Comparison of ENCODE assay signal across 8 cellular contexts in the genomic region with DNA sequence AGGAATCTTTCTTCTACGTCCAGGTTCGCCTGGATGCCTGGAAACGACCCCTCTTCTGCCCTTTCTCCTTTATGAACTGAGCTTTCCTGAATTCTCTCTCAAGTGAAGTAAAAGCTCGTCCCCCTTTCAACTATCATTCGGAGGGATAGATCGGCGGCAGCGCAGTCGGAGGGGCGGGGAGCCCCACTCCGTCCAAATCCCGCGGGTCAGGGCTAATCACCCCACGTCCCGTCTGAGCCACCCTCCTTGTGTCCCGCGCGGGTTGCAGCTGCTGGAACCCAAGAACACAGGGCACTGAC. TPM values are rescaled to one million over a fixed set of nuclear protein-coding genes. Genes with fewer than 3 reads are reported as not detected.
DNase-seq lines count a peak whose midpoint lies in the region; ATAC-seq and TF ChIP-seq lines count a peak whose summit lies in the region.

No MANE protein-coding gene starts in this region.

- H3K36me3 ChIP-seq in GM23248 (ENCODE audit: low read depth) (no peaks in the 10 kb centered on the region), gastrocnemius medialis (no peaks in the 10 kb centered on the region)

- no peaks in the 10 kb centered on the region for H3K27me3 ChIP-seq in GM23248 (replicated peaks; ENCODE audit: insufficient read depth)
- H3K27me3 ChIP-seq in gastrocnemius medialis: no peaks in the 10 kb centered on the region

- peak overlapping the region; percentile 90 for H3K9ac ChIP-seq in GM23248

- H3K4me3 Mint-ChIP-seq in T-helper 17 cell: peak overlapping the region; percentile 96

- in situ Hi-C loops in ACHN (cut with HindIII; ENCODE audit: low pct_ligation_motif_present, low pct_unique_long_range_greater_than_20kb, low sequenced_read_pairs): no loop called here
- in situ Hi-C loops in GM23248 (cut with MboI): no loop called here
- in situ Hi-C loops in gastrocnemius medialis (cut with MboI; ENCODE audit: low sequenced_read_pairs in 4 of 4): no loop called here
- in situ Hi-C loops in GM13976 (cut with MboI; ENCODE audit: low sequenced_read_pairs, unreplicated experiment): no loop called here

- peaks cover 2% of the 10 kb centered on the region for H3K36me3 Mint-ChIP-seq in T-helper 17 cell (ENCODE audit: low read depth)

- peak; percentile 16 for ATAC-seq in T-helper 17 cell
- peak; percentile 34 for ATAC-seq in Right ventricle myocardium superior (ENCODE audit: poor library complexity)
- no peak for ATAC-seq in gastrocnemius medialis

- peak overlapping the region; percentile 90 for H3K4me3 ChIP-seq in GM23248
- H3K4me3 ChIP-seq in gastrocnemius medialis: peak overlapping the region; percentile 75 to 91 (median 83)

- peaks cover 39% of the 10 kb centered on the region for H3K4me1 Mint-ChIP-seq in T-helper 17 cell

- no peak for TF ChIP-seq POLR2A in gastrocnemius medialis (IDR thresholded peaks at IDR 0.05)

- TF ChIP-seq CTCF in gastrocnemius medialis (IDR thresholded peaks at IDR 0.05 in 4 of 5, conservative IDR thresholded peaks at IDR 0.05 in 1 of 5) (no peak), GM13976 (IDR thresholded peaks at IDR 0.05; ENCODE audit: borderline replicate concordance, control extremely low read depth, extremely low read depth, insufficient read depth, missing control alignments) (no peak)

- H3K4me1 ChIP-seq in GM23248 (ENCODE audit: insufficient read depth) (peaks cover 32% of the 10 kb centered on the region), gastrocnemius medialis (peaks cover 20 to 21% of the 10 kb centered on the region in 2 donors)

- intact Hi-C loops in Right ventricle myocardium superior (cut with DNase I): loop anchor here (10.0 kb wide), 1 partner anchor 458 kb away; no protein-coding TSS in a partner anchor
- intact Hi-C loops in gastrocnemius medialis (cut with DNase I; ENCODE audit: low total_unique reads): loop anchor here (10.0 kb wide), 2 partner anchors 128 to 838 kb away; no protein-coding TSS in a partner anchor

- no peaks in the 10 kb centered on the region for H3K27me3 Mint-ChIP-seq in T-helper 17 cell

- peaks cover 26% of the 10 kb centered on the region for H3K79me2 ChIP-seq in GM23248 (ENCODE audit: insufficient read depth)

- WGBS in GM23248 (ENCODE audit: low coverage in 1 of 2, low lambda C conversion rate in 2 of 2, missing lambda C conversion rate in 2 of 2), 2 experiments: 0 to 1% methylated on average over 18 of the region's 18 CpGs

- DNase-seq in ACHN (peak; percentile 33), GM23248 (peak; percentile 54), T-helper 17 cell (no peak), Right ventricle myocardium superior (no peak), gastrocnemius medialis (no peak), GM13976 (ENCODE audit: low spot score) (no peak), SKM-1 (lab: John Stamatoyannopoulos, UW; ENCODE audit: unreplicated experiment) (no peak)
- no peak for DNase-seq in activated CD4-positive, CD25-positive, alpha-beta regulatory T cell treated with anti-CD3 and anti-CD28 coated beads, Interleukin-2, amount 50 U/mL, for 72 hours

- H3K9me3 ChIP-seq in GM23248 (ENCODE audit: low read depth) (no peaks in the 10 kb centered on the region), T-helper 17 cell (ENCODE audit: control insufficient read depth, low read length, poor library complexity, severe bottlenecking) (no peaks in the 10 kb centered on the region), gastrocnemius medialis (no peaks in the 10 kb centered on the region)

- peak overlapping the region; percentile 76 for H3K27ac ChIP-seq in GM23248
- H3K27ac ChIP-seq in gastrocnemius medialis: peak overlapping the region; percentile 80 to 89 (median 86)

- peak overlapping the region; percentile 98 for H3K27ac Mint-ChIP-seq in T-helper 17 cell

- peak overlapping the region; percentile 96 for H2AFZ ChIP-seq in GM23248

- H3K4me2 ChIP-seq in GM23248 (ENCODE audit: unreplicated experiment): peak overlapping the region; percentile 94

- H4K20me1 ChIP-seq in GM23248 (ENCODE audit: insufficient read depth): no peaks in the 10 kb centered on the region

- H3F3A ChIP-seq in GM23248 (ENCODE audit: insufficient read depth): peaks cover 18% of the 10 kb centered on the region

- H3K9me2 ChIP-seq in GM23248 (ENCODE audit: insufficient read depth): no peaks in the 10 kb centered on the region

RNA-seq across cellular contexts. Expression of a gene that starts 0.4 kb away (rescaled TPM):
- total RNA-seq in GM23248 (2014; rRNA removed; shearing (Covaris generic)): 0.38 and 0.65 TPM in 2 replicates
- 0.67 and 1.0 TPM in 2 replicates for polyA plus RNA-seq in GM23248 (2016; fragmentation: Nextera tagmentation; extraction: Ambion mirVana)
- 1 to 10 TPM; 1.5 to 1.7 TPM for total RNA-seq in T-helper 17 cell
- 1.1 TPM for total RNA-seq in Right ventricle myocardium superior
- total RNA-seq in gastrocnemius medialis: 1 to 10 TPM; 1.1 to 1.9 (median 1.5) TPM

RNA-seq across cellular contexts. Expression of a gene that starts 0.7 kb away (rescaled TPM):
- total RNA-seq in GM23248 (2014; rRNA removed; shearing (Covaris generic)): 4.0 and 5.1 TPM in 2 replicates
- polyA plus RNA-seq in GM23248 (2016; fragmentation: Nextera tagmentation; extraction: Ambion mirVana): 3.2 and 3.6 TPM in 2 replicates
- total RNA-seq in T-helper 17 cell (1 to 10 TPM; 5.3 to 6.4 TPM), Right ventricle myocardium superior (4.0 TPM), gastrocnemius medialis (1 to 10 TPM; 2.3 to 4.8 (median 3.5) TPM)

Comparison
In these comparisons a context has a peak if more than half of its experiments do, and no peak if none do; other contexts are left out.
1. DNase-seq: peak in ACHN (single experiment) and GM23248 (single experiment); none in T-helper 17 cell (0 of 3), Right ventricle myocardium superior (single experiment), gastrocnemius medialis (0 of 2), activated CD4-positive, CD25-positive, alpha-beta regulatory T cell treated with anti-CD3 and anti-CD28 coated beads, Interleukin-2, amount 50 U/mL, for 72 hours (single experiment), GM13976 (single experiment) and SKM-1 (single experiment).
2. ATAC-seq: peak in T-helper 17 cell (single experiment) and Right ventricle myocardium superior (single experiment); none in gastrocnemius medialis (0 of 2).